Comparison of ENCODE assay signal across 1 cellular context in the genomic region with DNA sequence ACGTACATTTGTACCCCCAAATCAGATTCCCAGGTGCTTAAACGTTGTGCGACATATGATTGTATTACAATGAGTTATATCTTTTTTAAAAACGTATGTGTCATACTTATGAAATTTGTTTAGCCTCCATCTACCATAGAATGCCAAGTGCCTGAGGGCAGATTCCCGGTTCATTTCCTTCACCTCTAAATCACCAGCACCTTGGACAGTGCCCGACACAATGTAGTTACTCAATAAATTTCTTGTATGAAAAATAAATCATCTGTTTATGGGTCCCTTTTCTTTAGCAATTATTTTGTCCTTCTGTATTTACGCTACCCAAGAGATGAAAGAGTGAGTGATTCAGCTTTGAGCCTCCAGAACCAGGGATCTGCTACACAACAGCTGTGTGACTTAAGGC.
A peak's percentile ranks its signal among the peaks of the same experiment; 100 is the strongest.
TF ChIP-seq lines count a peak whose summit lies in the region.

No MANE protein-coding gene starts in this region.

TF ChIP-seq in HEK293, 187 proteins besides CTCF, POLR2A, EP300 and RAD21 (continued from another document):
- TF ChIP-seq REST (tag by site-specific recombination; IDR thresholded peaks at IDR 0.05): peak; percentile 81
